Comparison of ENCODE assay signal across 22 cellular contexts in genomic region chr7:23765943-23766342, GRCh38. TPM values are rescaled to one million over a fixed set of nuclear protein-coding genes. Genes with fewer than 3 reads are reported as not detected.
"Had no signal": no experiment of that assay in that cellular context is flagged by ENCODE, and none has a peak within 500 bp of the region (broad histone marks: within the 10 kb centered on the region; RNA-seq: fewer than 3 reads in every experiment).

No MANE protein-coding gene starts in this region.

- FAIRE-seq: RCC 7860 had no signal

- H3K4me1 ChIP-seq: SJSA1 had no signal

- H3K27ac ChIP-seq: HL-60, SJSA1, SK-N-MC had no signal

- H3K4me3 ChIP-seq: MG63, SJSA1, SK-N-MC had no signal

- H3K36me3 ChIP-seq: MG63, SJSA1 had no signal

- DNase-seq: KBM-7, MG63, NCI-H1092, NCI-H1105 treated with DMSO at 0.1 percent for 48 hours, NCI-H1417 treated with DMSO at 0.1 percent for 48 hours, NCI-H146, NCI-H1694 treated with DMSO at 0.1 percent for 48 hours, NCI-H1930, NCI-H2081, NCI-H2107, NCI-H2227 treated with DMSO at 0.1 percent for 48 hours, NCI-H524, NCI-H526 treated with DMSO at 0.1 percent for 48 hours, NCI-H748 treated with DMSO at 0.1 percent for 48 hours, Right ventricle myocardium superior, RPMI8226, SIG-M5 had no signal

- H3K27me3 ChIP-seq: MG63, SJSA1 had no signal

- H3K9me3 ChIP-seq: MG63, SJSA1 had no signal

RNA-seq across cellular contexts. Expression of gene STK31, which starts 55.9 kb away (rescaled TPM):
- total RNA-seq: LHCN-M2, Right ventricle myocardium superior had no signal
